In the genomic region with DNA sequence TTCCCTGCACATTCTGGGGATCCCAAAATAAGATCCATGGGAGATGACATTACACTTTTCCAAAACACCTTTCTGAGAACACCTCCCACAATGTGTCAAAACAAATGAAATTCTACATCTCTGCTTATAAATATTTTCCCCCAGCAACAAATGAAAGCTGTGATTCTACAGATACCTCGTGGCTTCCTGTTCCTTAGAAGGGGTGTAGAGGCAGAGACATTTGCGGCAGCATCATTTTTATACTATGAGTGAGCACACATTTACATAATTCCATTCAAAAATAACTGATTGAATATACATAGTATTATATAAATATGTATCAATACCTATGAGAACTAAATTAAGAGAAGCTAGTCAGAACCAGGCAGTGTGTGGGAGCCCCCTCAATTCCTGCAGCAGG, we compare ENCODE assay signal across 15 cellular contexts.
DNase-seq lines count a peak whose midpoint lies in the region; ATAC-seq and TF ChIP-seq lines count a peak whose summit lies in the region.
"Had no signal": no experiment of that assay in that cellular context is flagged by ENCODE, and none has a peak within 500 bp of the region (broad histone marks: within the 10 kb centered on the region; RNA-seq: fewer than 3 reads in every experiment).

No MANE protein-coding gene starts in this region.

- CTCF ChIA-PET in HEK293 (lab: Yijun Ruan, JAX) = no interaction called here

- H3K36me3 ChIP-seq in HEK293 (ENCODE audit: control insufficient read depth in 2 of 2, insufficient read depth in 1 of 2, low read length in 2 of 2) (no peaks in the 10 kb centered on the region), left ventricle myocardium inferior (no peaks in the 10 kb centered on the region)
- H3K36me3 ChIP-seq: HAP-1 had no signal

- no peaks in the 10 kb centered on the region for H3K27me3 ChIP-seq in left ventricle myocardium inferior (ENCODE audit: low read depth)

- H3K4me3 ChIP-seq in HEK293 (ENCODE audit: low read depth, low read length) (no peak overlapping the region), left ventricle myocardium inferior (no peak overlapping the region)
- H3K4me3 ChIP-seq: HAP-1 had no signal

- H3K27me3 Mint-ChIP-seq in activated T-cell treated with anti-CD3 and anti-CD28 coated beads, Interleukin-2, amount 50 U/mL, for 4 hours (ENCODE audit: low read depth) = no peaks in the 10 kb centered on the region
- peaks cover 4% of the 10 kb centered on the region for H3K27me3 Mint-ChIP-seq in activated T-helper 17 cell treated with anti-CD3 and anti-CD28 coated beads, Interleukin-2, amount 50 U/mL, for 72 hours
- H3K27me3 Mint-ChIP-seq: CD4-positive, alpha-beta T cell had no signal

- DNase-seq in activated T-cell treated with anti-CD3 and anti-CD28 coated beads, Interleukin-2, amount 50 U/mL, for 4 hours = no peak
- no peak for DNase-seq in activated T-cell treated with anti-CD3 and anti-CD28 coated beads, Interleukin-2, amount 50 U/mL, for 48 hours
- no peak for DNase-seq in stimulated activated naive CD8-positive, alpha-beta T cell treated with anti-CD3 and anti-CD28 coated beads, Interleukin-15, Interleukin-2, amounts not matched to agents 100 U/mL and 50 U/mL, for 24 hours
- DNase-seq in left ventricle myocardium inferior (no peak), AG08396 (ENCODE audit: low spot score) (no peak)
- DNase-seq: ACHN; AML-193; Caco-2; CD4-positive, alpha-beta T cell had no signal

- POLR2A ChIA-PET in HEK293 (lab: Yijun Ruan, JAX) = no interaction called here

- ATAC-seq in activated T-cell treated with anti-CD3 and anti-CD28 coated beads, Interleukin-2, amount 50 U/mL, for 4 hours = peak; percentile 10 to 47
- ATAC-seq in activated T-helper 17 cell treated with anti-CD3 and anti-CD28 coated beads, Interleukin-2, amount 50 U/mL, for 72 hours (replicated peaks) = peak; percentile 66
- ATAC-seq in stimulated activated naive CD8-positive, alpha-beta T cell treated with anti-CD3 and anti-CD28 coated beads, Interleukin-15, Interleukin-2, amounts not matched to agents 100 U/mL and 50 U/mL, for 24 hours = peak; percentile 56
- no peak for ATAC-seq in HG03571 (IDR thresholded peaks at IDR 0.05; ENCODE audit: unreplicated experiment)

- H3K27ac ChIP-seq in HEK293 (ENCODE audit: extremely low read depth, low read depth, low read length) (no peak overlapping the region), left ventricle myocardium inferior (replicated peaks) (no peak overlapping the region)
- H3K27ac ChIP-seq: C4-2B, HL-60 had no signal

- peaks cover under 1% of the 10 kb centered on the region; the same call in 1 of the 2 replicates for H3K4me1 ChIP-seq in HEK293 (ENCODE audit: control insufficient read depth, insufficient read depth, low read length)
- H3K4me1 ChIP-seq in left ventricle myocardium inferior = no peaks in the 10 kb centered on the region

- H3K9me3 Mint-ChIP-seq in activated T-cell treated with anti-CD3 and anti-CD28 coated beads, Interleukin-2, amount 50 U/mL, for 4 hours = no peaks in the 10 kb centered on the region
- no peaks in the 10 kb centered on the region for H3K9me3 Mint-ChIP-seq in activated T-helper 17 cell treated with anti-CD3 and anti-CD28 coated beads, Interleukin-2, amount 50 U/mL, for 72 hours

- TF ChIP-seq CTCF in HEK293 (tag by site-specific recombination; IDR thresholded peaks at IDR 0.05) (no peak), left ventricle myocardium inferior (IDR thresholded peaks at IDR 0.05; ENCODE audit: borderline replicate concordance) (no peak)

- H3K36me3 Mint-ChIP-seq in activated T-cell treated with anti-CD3 and anti-CD28 coated beads, Interleukin-2, amount 50 U/mL, for 4 hours (ENCODE audit: insufficient read depth) = no peaks in the 10 kb centered on the region
- H3K36me3 Mint-ChIP-seq in activated T-helper 17 cell treated with anti-CD3 and anti-CD28 coated beads, Interleukin-2, amount 50 U/mL, for 72 hours (ENCODE audit: low read depth) = no peaks in the 10 kb centered on the region

- intact Hi-C loops in left ventricle myocardium inferior (cut with micrococcal nuclease) = no loop called here

- peaks cover 16% of the 10 kb centered on the region for H3K4me1 Mint-ChIP-seq in activated T-cell treated with anti-CD3 and anti-CD28 coated beads, Interleukin-2, amount 50 U/mL, for 4 hours (ENCODE audit: low read depth)
- no peaks in the 10 kb centered on the region for H3K4me1 Mint-ChIP-seq in activated T-helper 17 cell treated with anti-CD3 and anti-CD28 coated beads, Interleukin-2, amount 50 U/mL, for 72 hours

- no peak overlapping the region for H3K4me3 Mint-ChIP-seq in activated T-cell treated with anti-CD3 and anti-CD28 coated beads, Interleukin-2, amount 50 U/mL, for 4 hours
- no peak overlapping the region for H3K4me3 Mint-ChIP-seq in activated T-helper 17 cell treated with anti-CD3 and anti-CD28 coated beads, Interleukin-2, amount 50 U/mL, for 72 hours
- H3K4me3 Mint-ChIP-seq: CD4-positive, alpha-beta T cell had no signal

- no peak overlapping the region for H3K27ac Mint-ChIP-seq in activated T-helper 17 cell treated with anti-CD3 and anti-CD28 coated beads, Interleukin-2, amount 50 U/mL, for 72 hours
- H3K27ac Mint-ChIP-seq: CD4-positive, alpha-beta T cell had no signal

- H3K9me3 ChIP-seq in HEK293 (ENCODE audit: control insufficient read depth, insufficient read depth, low read depth, low read length) (no peaks in the 10 kb centered on the region), left ventricle myocardium inferior (replicated peaks) (peaks cover 14% of the 10 kb centered on the region)
- H3K9me3 ChIP-seq: Caco-2, HAP-1 had no signal

TF ChIP-seq in HEK293, 187 proteins besides CTCF, POLR2A, EP300 and RAD21:
- TF ChIP-seq ZNF558 (tag by site-specific recombination; IDR thresholded peaks at IDR 0.05) = peak; percentile 47; the same call in 1 of the 2 replicates
- TF ChIP-seq, protein P1, sequence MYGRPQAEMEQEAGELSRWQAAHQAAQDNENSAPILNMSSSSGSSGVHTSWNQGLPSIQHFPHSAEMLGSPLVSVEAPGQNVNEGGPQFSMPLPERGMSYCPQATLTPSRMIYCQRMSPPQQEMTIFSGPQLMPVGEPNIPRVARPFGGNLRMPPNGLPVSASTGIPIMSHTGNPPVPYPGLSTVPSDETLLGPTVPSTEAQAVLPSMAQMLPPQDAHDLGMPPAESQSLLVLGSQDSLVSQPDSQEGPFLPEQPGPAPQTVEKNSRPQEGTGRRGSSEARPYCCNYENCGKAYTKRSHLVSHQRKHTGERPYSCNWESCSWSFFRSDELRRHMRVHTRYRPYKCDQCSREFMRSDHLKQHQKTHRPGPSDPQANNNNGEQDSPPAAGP (tag by site-specific recombination; IDR thresholded peaks at IDR 0.05) = no peak
